24 cellular contexts compared by ENCODE assay signal in genomic region chr3:47133641-47134040, GRCh38. TPM values are rescaled to one million over a fixed set of nuclear protein-coding genes. Genes with fewer than 3 reads are reported as not detected.
A peak's percentile ranks its signal among the peaks of the same experiment; 100 is the strongest.
DNase-seq lines count a peak whose midpoint lies in the region; ATAC-seq, FAIRE-seq and TF ChIP-seq lines count a peak whose summit lies in the region.
"Had no signal": no experiment of that assay in that cellular context is flagged by ENCODE, and none has a peak within 500 bp of the region (broad histone marks: within the 10 kb centered on the region; RNA-seq: fewer than 3 reads in every experiment).

No MANE protein-coding gene starts in this region.

- H3K27me3 ChIP-seq in BLaER1 treated with 17β-estradiol and CSF1 and Interleukin-3, amounts not matched to agents 10 nM and 100 nM: no peaks in the 10 kb centered on the region
- no peaks in the 10 kb centered on the region for H3K27me3 ChIP-seq in CD4-positive, alpha-beta T cell (ENCODE audit: control insufficient read depth, insufficient read depth, low read length)
- no peaks in the 10 kb centered on the region for H3K27me3 ChIP-seq in endothelial cell of umbilical vein (ENCODE audit: control insufficient read depth in 2 of 2, insufficient read depth in 2 of 2, low read length in 2 of 2)

- H3K9me2 ChIP-seq in OCI-LY7 (ENCODE audit: insufficient read depth, low read length): no peaks in the 10 kb centered on the region

- no peak overlapping the region for H3K27ac ChIP-seq in BLaER1 treated with 17β-estradiol and CSF1 and Interleukin-3, amounts not matched to agents 10 nM and 100 nM
- H3K27ac ChIP-seq in CD4-positive, alpha-beta T cell (ENCODE audit: low read depth, low read length): no peak overlapping the region
- H3K27ac ChIP-seq in endothelial cell of umbilical vein (ENCODE audit: insufficient read depth, low read depth, low read length): no peak overlapping the region
- no peak overlapping the region for H3K27ac ChIP-seq in OCI-LY7 (ENCODE audit: low read depth, low read length, poor library complexity, severe bottlenecking)
- H3K27ac ChIP-seq: PC-9, RWPE1 had no signal

- ATAC-seq in CD4-positive, alpha-beta T cell (ENCODE audit: poor library complexity): no peak
- no peak for ATAC-seq in T-helper 17 cell
- no peak for ATAC-seq in effector memory CD8-positive, alpha-beta T cell (replicated peaks)
- ATAC-seq: HepG2 had no signal

- H2AFZ ChIP-seq in endothelial cell of umbilical vein (ENCODE audit: low read depth, low read length) (no peak overlapping the region), OCI-LY7 (ENCODE audit: low read length) (no peak overlapping the region)
- H2AFZ ChIP-seq: PC-9 had no signal

- H3K79me2 ChIP-seq in endothelial cell of umbilical vein (ENCODE audit: control insufficient read depth, insufficient read depth, low read length) (peaks cover 83% of the 10 kb centered on the region), OCI-LY7 (ENCODE audit: insufficient read depth, low read depth, low read length) (peaks cover 99% of the 10 kb centered on the region)

- H3K4me1 ChIP-seq in BLaER1 treated with 17β-estradiol and CSF1 and Interleukin-3, amounts not matched to agents 10 nM and 100 nM: peaks cover 7 to 44% (median 20%) of the 10 kb centered on the region in 10 experiments; a peak in 16 of 20 replicates
- H3K4me1 ChIP-seq in endothelial cell of umbilical vein (ENCODE audit: control insufficient read depth, extremely low read depth, insufficient read depth, low read length) (peaks cover 5% of the 10 kb centered on the region), OCI-LY7 (ENCODE audit: insufficient read depth, low read length, poor library complexity, severe bottlenecking) (peaks cover 15% of the 10 kb centered on the region)

- intact Hi-C loops in CD4-positive, alpha-beta T cell (cut with DNase I, micrococcal nuclease): no loop called here
- intact Hi-C loops in endothelial cell of umbilical vein (cut with micrococcal nuclease): no loop called here
- intact Hi-C loops in OCI-LY7 (cut with micrococcal nuclease; ENCODE audit: unreplicated experiment): no loop called here

- dilution Hi-C loops in endothelial cell of umbilical vein (cut with MboI; ENCODE audit: extremely low pct_ligation_motif_present, low sequenced_read_pairs): no loop called here

- peaks cover 67% of the 10 kb centered on the region for H3K4me1 Mint-ChIP-seq in CD4-positive, alpha-beta T cell (ENCODE audit: low read depth)
- peaks cover 41% of the 10 kb centered on the region for H3K4me1 Mint-ChIP-seq in T-helper 17 cell
- peaks cover 32 to 64% of the 10 kb centered on the region in 2 donors for H3K4me1 Mint-ChIP-seq in effector memory CD8-positive, alpha-beta T cell (ENCODE audit: low read depth in 2 of 2)

- no peak for DNase-seq in CD4-positive, alpha-beta T cell
- DNase-seq in T-helper 17 cell (no peak), endothelial cell of umbilical vein (ENCODE audit: low read depth, low spot score) (peak; percentile 58), OCI-LY7 (ENCODE audit: low spot score) (no peak), NCI-H2107 (lab: John Stamatoyannopoulos, UW) (no peak), pons (ENCODE audit: low spot score) (no peak)
- DNase-seq in effector memory CD8-positive, alpha-beta T cell: no peak
- DNase-seq: AML-193, Calu3, EL, KG1, MV-4-11, NCI-H187, NCI-H2227 treated with DMSO at 0.1 percent for 48 hours, NCI-H524, NCI-H82, PC-9, SIG-M5 had no signal

- no TSS peak for BruUV-seq in endothelial cell of umbilical vein (replicated peaks; lab: Mats Ljungman, UMichigan)
- no TSS peak for BruUV-seq in OCI-LY7 (replicated peaks; lab: Mats Ljungman, UMichigan)

- H3K27me3 Mint-ChIP-seq in CD4-positive, alpha-beta T cell: no peaks in the 10 kb centered on the region
- no peaks in the 10 kb centered on the region for H3K27me3 Mint-ChIP-seq in T-helper 17 cell
- H3K27me3 Mint-ChIP-seq in effector memory CD8-positive, alpha-beta T cell: no peaks in the 10 kb centered on the region

- H3K4me2 ChIP-seq in BLaER1 treated with 17β-estradiol and CSF1 and Interleukin-3, amounts not matched to agents 10 nM and 100 nM: peak overlapping the region in 6 of 11 experiments; percentile 2 to 27 (median 17); a peak in 3 of 22 replicates
- H3K4me2 ChIP-seq in endothelial cell of umbilical vein (ENCODE audit: insufficient read depth, low read length): peak overlapping the region; percentile 42
- H3K4me2 ChIP-seq in OCI-LY7 (ENCODE audit: low read length): no peak overlapping the region
- H3K4me2 ChIP-seq: PC-9 had no signal

- H3K9me3 Mint-ChIP-seq in CD4-positive, alpha-beta T cell: no peaks in the 10 kb centered on the region
- H3K9me3 Mint-ChIP-seq in effector memory CD8-positive, alpha-beta T cell: no peaks in the 10 kb centered on the region
- H3K9me3 Mint-ChIP-seq: CD14-positive monocyte had no signal

- no peak for FAIRE-seq in endothelial cell of umbilical vein (lab: Jason Lieb, UNC)
- FAIRE-seq: GM12891, H1, HepG2 had no signal

- H4K20me1 ChIP-seq in BLaER1 treated with 17β-estradiol and CSF1 and Interleukin-3, amounts not matched to agents 10 nM and 100 nM: peaks cover 65 to 100% (median 98%) of the 10 kb centered on the region in 11 experiments
- H4K20me1 ChIP-seq in endothelial cell of umbilical vein (replicated peaks; ENCODE audit: control insufficient read depth, extremely low read depth, insufficient read depth, low read length) (peaks cover 4% of the 10 kb centered on the region), OCI-LY7 (ENCODE audit: insufficient read depth, low read length) (peaks cover 19% of the 10 kb centered on the region; the same call in 1 of the 2 replicates)

- H3K9me3 ChIP-seq in BLaER1 treated with 17β-estradiol and CSF1 and Interleukin-3, amounts not matched to agents 10 nM and 100 nM (replicated peaks in 1 of 11): peaks cover 0 to 6% (median 0%) of the 10 kb centered on the region in 11 experiments; a peak in 4 of 22 replicates
- H3K9me3 ChIP-seq in CD4-positive, alpha-beta T cell (ENCODE audit: control insufficient read depth, low read length): no peaks in the 10 kb centered on the region
- H3K9me3 ChIP-seq in T-helper 17 cell (ENCODE audit: control insufficient read depth, low read length, poor library complexity, severe bottlenecking) (no peaks in the 10 kb centered on the region), endothelial cell of umbilical vein (replicated peaks; ENCODE audit: control insufficient read depth, insufficient read depth, low read length) (no peaks in the 10 kb centered on the region), OCI-LY7 (ENCODE audit: low read length) (no peaks in the 10 kb centered on the region)

- H3K9ac ChIP-seq in BLaER1 treated with 17β-estradiol and CSF1 and Interleukin-3, amounts not matched to agents 10 nM and 100 nM: no peak overlapping the region
- H3K9ac ChIP-seq in endothelial cell of umbilical vein (replicated peaks; ENCODE audit: extremely low read depth, insufficient read depth, low read length): no peak overlapping the region

- H3K36me3 ChIP-seq in BLaER1 treated with 17β-estradiol and CSF1 and Interleukin-3, amounts not matched to agents 10 nM and 100 nM: peaks cover 6 to 37% (median 9%) of the 10 kb centered on the region in 11 experiments; a peak in 13 of 22 replicates
- H3K36me3 ChIP-seq in endothelial cell of umbilical vein (ENCODE audit: control insufficient read depth in 2 of 2, extremely low read depth in 1 of 2, insufficient read depth in 2 of 2, low read length in 2 of 2) (no peaks in the 10 kb centered on the region), OCI-LY7 (ENCODE audit: insufficient read depth, low read length) (peaks cover 27% of the 10 kb centered on the region)

- no peak overlapping the region for H3K4me3 ChIP-seq in BLaER1 treated with 17β-estradiol and CSF1 and Interleukin-3, amounts not matched to agents 10 nM and 100 nM
- H3K4me3 ChIP-seq in endothelial cell of umbilical vein (replicated peaks in 1 of 3; ENCODE audit: insufficient read depth in 1 of 3, low read depth in 1 of 3, low read length in 3 of 3): no peak overlapping the region
- H3K4me3 ChIP-seq in OCI-LY7 (ENCODE audit: low read depth, low read length, poor library complexity, severe bottlenecking): no peak overlapping the region
- H3K4me3 ChIP-seq: PC-9 had no signal

- no peak for TF ChIP-seq CTCF in CD4-positive, alpha-beta T cell (IDR thresholded peaks at IDR 0.05)
- TF ChIP-seq CTCF in endothelial cell of umbilical vein (IDR thresholded peaks at IDR 0.05; ENCODE audit: extremely low read depth in 1 of 2, insufficient read depth in 1 of 2, low read depth in 1 of 2, low read length in 2 of 2): no peak
- no peak for TF ChIP-seq CTCF in OCI-LY7 (conservative IDR thresholded peaks at IDR 0.05; ENCODE audit: low read length)

- TF ChIP-seq POLR2A in endothelial cell of umbilical vein (IDR thresholded peaks at IDR 0.05; ENCODE audit: low read depth, low read length): no peak

- H3K36me3 Mint-ChIP-seq in CD4-positive, alpha-beta T cell (ENCODE audit: low read depth): no peaks in the 10 kb centered on the region
- H3K36me3 Mint-ChIP-seq in T-helper 17 cell (ENCODE audit: low read depth): peaks cover 3% of the 10 kb centered on the region
- H3K36me3 Mint-ChIP-seq in effector memory CD8-positive, alpha-beta T cell (ENCODE audit: insufficient read depth): peaks cover 13% of the 10 kb centered on the region

- H3K4me3 Mint-ChIP-seq in CD4-positive, alpha-beta T cell: peak overlapping the region; percentile 7
- no peak overlapping the region for H3K4me3 Mint-ChIP-seq in T-helper 17 cell
- no peak overlapping the region for H3K4me3 Mint-ChIP-seq in effector memory CD8-positive, alpha-beta T cell
- H3K4me3 Mint-ChIP-seq: CD14-positive monocyte had no signal

- POLR2A ChIA-PET in CD4-positive, alpha-beta T cell (lab: Charles Lee): no interaction called here
- POLR2A ChIA-PET in endothelial cell of umbilical vein (lab: Charles Lee) (interaction anchor here (0.6 kb wide), 1 partner anchor 27 kb away, joined by 6 read pairs; no protein-coding TSS in a partner anchor), OCI-LY7 (lab: Charles Lee) (interaction anchor here (0.5 to 2.4 kb wide), 4 partner anchors 16 to 118 kb away, joined by 3 to 8 read pairs (median 6); no protein-coding TSS in a partner anchor)

- H3K27ac Mint-ChIP-seq in CD4-positive, alpha-beta T cell: peak overlapping the region; percentile 73
- peak overlapping the region; percentile 54 for H3K27ac Mint-ChIP-seq in T-helper 17 cell
- peak overlapping the region in 1 of 2 donors; percentile 42 for H3K27ac Mint-ChIP-seq in effector memory CD8-positive, alpha-beta T cell

- no peaks in the 10 kb centered on the region for H3K9me1 ChIP-seq in endothelial cell of umbilical vein (replicated peaks; ENCODE audit: control insufficient read depth, extremely low read depth, insufficient read depth, low read length)

- CTCF ChIA-PET in CD4-positive, alpha-beta T cell (lab: Charles Lee): interaction anchor here (1.0 kb wide), 1 partner anchor 31 kb away, joined by 3 read pairs; no protein-coding TSS in a partner anchor
- CTCF ChIA-PET in endothelial cell of umbilical vein (lab: Charles Lee): no interaction called here
- CTCF ChIA-PET in OCI-LY7 (lab: Charles Lee; ENCODE audit: unreplicated experiment): no interaction called here

RNA-seq across cellular contexts. Expression of gene SETD2, which starts 30.3 kb away (rescaled TPM):
- 10 to 100 TPM; 87.3 to 87.4 TPM for total RNA-seq in CD4-positive, alpha-beta T cell
- total RNA-seq in T-helper 17 cell (10 to 100 TPM; 76.1 to 86.9 TPM), endothelial cell of umbilical vein (36.2 and 41.4 TPM in 2 replicates), OCI-LY7 (2022) (74.5 and 79.3 TPM in 2 replicates)
- polyA plus RNA-seq in endothelial cell of umbilical vein: 12.3 and 13.7 TPM in 2 replicates
- polyA plus RNA-seq in endothelial cell of umbilical vein (2011; cell fraction: cytosol; rRNA removed): 18.2 TPM in 2 replicates
- polyA plus RNA-seq in endothelial cell of umbilical vein (2011; cell fraction: nucleus; rRNA removed): 32.1 and 37.4 TPM in 2 replicates
- polyA plus RNA-seq in endothelial cell of umbilical vein (2012): 19.8 and 27.1 TPM in 2 replicates
- polyA minus RNA-seq in endothelial cell of umbilical vein: 38.2 and 41.8 TPM in 2 replicates
- polyA minus RNA-seq in endothelial cell of umbilical vein (2011; cell fraction: cytosol; rRNA and poly(A)+ RNA removed): 25.7 TPM
- polyA minus RNA-seq in endothelial cell of umbilical vein (2011; cell fraction: nucleus; rRNA and poly(A)+ RNA removed): 55.8 and 70.2 TPM in 2 replicates
- total RNA-seq in OCI-LY7 (2014; rRNA removed; shearing (Covaris generic)): 55.7 and 62.7 TPM in 2 replicates
